1 cellular context compared by ENCODE assay signal in genomic region chr3:108097326-108098035, GRCh38.
TF ChIP-seq lines count a peak whose summit lies in the region.

No MANE protein-coding gene starts in this region.

TF ChIP-seq in K562, 482 proteins besides CTCF, POLR2A, EP300 and RAD21:
- peak; percentile 88 for TF ChIP-seq SPI1 (IDR thresholded peaks at IDR 0.05; ENCODE audit: borderline replicate concordance, low read depth, low read length)
- TF ChIP-seq ZNF398 (CRISPR knock-in tag; IDR thresholded peaks at IDR 0.05): no peak
- peak; percentile 48 for TF ChIP-seq ARID1B (IDR thresholded peaks at IDR 0.05)
- peak; percentile 74 for TF ChIP-seq TFE3 (CRISPR knock-in tag; IDR thresholded peaks at IDR 0.05)
- no peak for TF ChIP-seq CREM (IDR thresholded peaks at IDR 0.05; ENCODE audit: low read depth)
- TF ChIP-seq ELK1 (CRISPR knock-in tag; IDR thresholded peaks at IDR 0.05): no peak
- no peak for TF ChIP-seq HNRNPLL (IDR thresholded peaks at IDR 0.05; ENCODE audit: low read depth, low read length, poor library complexity, severe bottlenecking)
- peak; percentile 48 for TF ChIP-seq TAL1 (IDR thresholded peaks at IDR 0.05)
- 0 out of 4 replicates have a peak, but pooled peaks of 1 of the 2 experiments have one; percentile 19 for TF ChIP-seq RCOR1 (IDR thresholded peaks at IDR 0.05; ENCODE audit: borderline replicate concordance in 1 of 2, low read depth in 2 of 2, low read length in 2 of 2)
- peak; percentile 26; the same call in 1 of the 2 replicates for TF ChIP-seq NCOR1 (IDR thresholded peaks at IDR 0.05)
- TF ChIP-seq ZNF699 (CRISPR knock-in tag; IDR thresholded peaks at IDR 0.05; ENCODE audit: insufficient replicate concordance): no peak
- 0 out of 2 replicates have a peak, but pooled peaks have one; percentile 8 for TF ChIP-seq TEAD4 (IDR thresholded peaks at IDR 0.05; ENCODE audit: low read length)
- TF ChIP-seq TEAD4 (CRISPR knock-in tag; IDR thresholded peaks at IDR 0.05; ENCODE audit: borderline replicate concordance): no peak
- TF ChIP-seq MEF2D (tag; conservative IDR thresholded peaks at IDR 0.05; ENCODE audit: low read depth): peak; percentile 54
- peak; percentile 26; the same call in 1 of the 2 replicates for TF ChIP-seq CTBP1 (IDR thresholded peaks at IDR 0.05; ENCODE audit: borderline replicate concordance)
- TF ChIP-seq DNMT1 (IDR thresholded peaks at IDR 0.05): no peak
- TF ChIP-seq CBFA2T3 (IDR thresholded peaks at IDR 0.05): peak; percentile 62; the same call in 1 of the 2 replicates
- peak; percentile 55 for TF ChIP-seq USF2 (CRISPR knock-in tag; IDR thresholded peaks at IDR 0.05)
- TF ChIP-seq HMBOX1 (IDR thresholded peaks at IDR 0.05): peak; percentile 54; the same call in 1 of the 2 replicates
- no peak for TF ChIP-seq PREB (CRISPR knock-in tag; IDR thresholded peaks at IDR 0.05)
- TF ChIP-seq SMARCA4 (IDR thresholded peaks at IDR 0.05): 0 out of 2 replicates have a peak, but pooled peaks have one; percentile 27
- no peak for TF ChIP-seq PHF21A (IDR thresholded peaks at IDR 0.05; ENCODE audit: borderline replicate concordance, low read depth)
- TF ChIP-seq TCF3 (CRISPR knock-in tag; IDR thresholded peaks at IDR 0.05): 0 out of 2 replicates have a peak, but pooled peaks have one; percentile 12
